Comparison of ENCODE assay signal across 8 cellular contexts in genomic region chr3:43689766-43690399, GRCh38. TPM values are rescaled to one million over a fixed set of nuclear protein-coding genes. Genes with fewer than 3 reads are reported as not detected.
DNase-seq lines count a peak whose midpoint lies in the region; ATAC-seq and TF ChIP-seq lines count a peak whose summit lies in the region.

No MANE protein-coding gene starts in this region.

- H3K79me2 ChIP-seq in ACC112 (ENCODE audit: control insufficient read depth, insufficient read depth, low read length, unreplicated experiment): peaks cover 34% of the 10 kb centered on the region

- ATAC-seq in lung (ENCODE audit: insufficient read depth, low FRiP score): peak; percentile 35

- H3K36me3 Mint-ChIP-seq in brain: no peaks in the 10 kb centered on the region

- TF ChIP-seq CTCF in HL-60 (IDR thresholded peaks at IDR 0.05; ENCODE audit: insufficient read depth, low read length): no peak
- no peak for TF ChIP-seq CTCF in brain (conservative IDR thresholded peaks at IDR 0.05)
- TF ChIP-seq CTCF in lung (IDR thresholded peaks at IDR 0.05; ENCODE audit: control extremely low read depth, extremely low read depth): no peak
- no peak for TF ChIP-seq CTCF in uterus (IDR thresholded peaks at IDR 0.05)

- H3K9me3 ChIP-seq in lung (ENCODE audit: control insufficient read depth in 2 of 2, insufficient read depth in 1 of 2, low read length in 1 of 2): no peaks in the 10 kb centered on the region
- H3K9me3 ChIP-seq in uterus: no peaks in the 10 kb centered on the region

- H3K27me3 ChIP-seq in ACC112 (ENCODE audit: insufficient read depth, low read length) (no peaks in the 10 kb centered on the region), HL-60 (ENCODE audit: insufficient read depth, poor library complexity, severe bottlenecking) (no peaks in the 10 kb centered on the region), lung (ENCODE audit: control insufficient read depth, insufficient read depth) (no peaks in the 10 kb centered on the region), uterus (no peaks in the 10 kb centered on the region)

- WGBS in lung, 2 donors: 15 to 20% methylated on average over 26 of the region's 26 CpGs

- H3K4me1 Mint-ChIP-seq in brain: peaks cover 47% of the 10 kb centered on the region

- peak overlapping the region; percentile 94 to 98 (median 98) for H3K27ac Mint-ChIP-seq in brain

- no peak for DNase-seq in HL-60 (ENCODE audit: low read depth in 1 of 2, low spot score in 1 of 2)
- DNase-seq in lung (ENCODE audit: low spot score): no peak
- DNase-seq in uterus: no peak
- no peak for DNase-seq in dermis blood vessel endothelial cell
- no peak for DNase-seq in UCSD-AML1 (lab: John Stamatoyannopoulos, UW; ENCODE audit: unreplicated experiment)
- DNase-seq in NCI-H2081 (lab: John Stamatoyannopoulos, UW): no peak

- H3K27ac ChIP-seq in ACC112 (ENCODE audit: low read depth, low read length) (no peak overlapping the region), HL-60 (replicated peaks) (peak overlapping the region; percentile 76), lung (ENCODE audit: low read depth in 1 of 2, low read length in 1 of 2) (peak overlapping the region in 1 of 2 donors; percentile 98), uterus (peak overlapping the region; percentile 54 to 78)

- H3K4me3 ChIP-seq in ACC112 (ENCODE audit: low read depth, low read length): peak overlapping the region; percentile 91
- H3K4me3 ChIP-seq in HL-60 (replicated peaks; ENCODE audit: insufficient read depth, low read length): no peak overlapping the region
- peak overlapping the region; percentile 24 for H3K4me3 ChIP-seq in lung
- H3K4me3 ChIP-seq in uterus: peak overlapping the region; percentile 42 to 82

- peak overlapping the region; percentile 95 to 98 (median 95) for H3K4me3 Mint-ChIP-seq in brain

- intact Hi-C loops in uterus (cut with DNase I; ENCODE audit: low total_unique reads): no loop called here

- no peak for TF ChIP-seq POLR2A in uterus (IDR thresholded peaks at IDR 0.05)

- no peaks in the 10 kb centered on the region for H3K36me3 ChIP-seq in ACC112 (ENCODE audit: insufficient read depth, low read length)
- peaks cover 0 to under 1% of the 10 kb centered on the region in 2 donors for H3K36me3 ChIP-seq in lung (ENCODE audit: control insufficient read depth in 2 of 2, insufficient read depth in 2 of 2, low read length in 2 of 2)
- H3K36me3 ChIP-seq in uterus: no peaks in the 10 kb centered on the region

- H3K9me3 Mint-ChIP-seq in brain: peaks cover 0 to 6% (median 3%) of the 10 kb centered on the region in 5 experiments

- H3K4me1 ChIP-seq in ACC112 (ENCODE audit: control insufficient read depth, insufficient read depth, low read length, unreplicated experiment): peaks cover 35% of the 10 kb centered on the region
- H3K4me1 ChIP-seq in lung (ENCODE audit: control insufficient read depth in 2 of 2, insufficient read depth in 2 of 2, low read length in 2 of 2): peaks cover 5 to 14% of the 10 kb centered on the region in 2 donors
- H3K4me1 ChIP-seq in uterus: peaks cover 0 to 5% of the 10 kb centered on the region in 2 donors

- H3K27me3 Mint-ChIP-seq in brain: peaks cover 12% of the 10 kb centered on the region

- peak overlapping the region; percentile 92 for H2AFZ ChIP-seq in ACC112 (ENCODE audit: low read length, unreplicated experiment)

RNA-seq across cellular contexts. Expression of gene ABHD5, which starts 0.9 kb away (rescaled TPM):
- polyA plus RNA-seq in brain (ENCODE audit: insufficient read depth, low read depth, low replicate concordance): 28.1 TPM
- 10 to 100 TPM; 30.5 to 31.2 TPM for total RNA-seq in lung
- 10 to 100 TPM; 18.3 to 31.4 TPM for polyA plus RNA-seq in lung
- total RNA-seq in uterus: 10 to 100 TPM in 3 of 4 donors, 1 to 10 TPM in 1; 2.8 to 21.3 (median 12.2) TPM
- total RNA-seq in dermis blood vessel endothelial cell: 26.5 and 28.9 TPM in 2 replicates
